Comparison of ENCODE assay signal across 39 cellular contexts in the genomic region with DNA sequence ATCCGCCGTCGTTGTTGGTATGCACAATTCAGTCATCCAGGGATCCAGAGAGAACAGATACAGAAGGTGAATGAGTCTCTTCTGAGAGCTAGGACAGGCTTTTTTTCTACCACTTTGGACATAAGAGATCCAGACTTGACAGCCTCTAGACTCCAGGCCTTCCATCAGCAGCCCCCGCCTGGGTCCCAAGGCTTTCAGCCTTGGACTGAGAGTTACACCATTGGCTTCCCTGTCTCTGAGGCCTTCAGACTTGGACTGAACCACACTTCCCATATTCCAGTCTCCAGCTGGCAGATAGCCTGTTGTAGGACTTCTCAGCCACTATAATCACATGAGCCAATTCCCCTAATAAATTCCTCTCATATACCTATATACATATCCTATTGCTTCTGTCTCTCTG.
"Had no signal": no experiment of that assay in that cellular context is flagged by ENCODE, and none has a peak within 500 bp of the region (broad histone marks: within the 10 kb centered on the region; RNA-seq: fewer than 3 reads in every experiment).

No MANE protein-coding gene starts in this region.

- H3K4me3 Mint-ChIP-seq: activated B cell treated with CpG ODN at 0.5 μM for 24 hours; activated CD4-positive, alpha-beta memory T cell treated with anti-CD3 and anti-CD28 coated beads for 36 hours; activated CD8-positive, alpha-beta T cell treated with anti-CD3 and anti-CD28 coated beads for 36 hours; activated naive CD4-positive, alpha-beta T cell treated with anti-CD3 and anti-CD28 coated beads, Interleukin-2, amount 10 ng/mL, durations not matched to agents 7 days and 5 days; activated naive CD4-positive, alpha-beta T cell treated with anti-CD3 and anti-CD28 coated beads, Interleukin-2, amount 50 U/mL, for 24 hours; activated naive CD8-positive, alpha-beta T cell; activated naive CD8-positive, alpha-beta T cell treated with anti-CD3 and anti-CD28 coated beads, Interleukin-2, amount 10 ng/mL, durations not matched to agents 7 days and 5 days; activated naive CD8-positive, alpha-beta T cell treated with anti-CD3 and anti-CD28 coated beads, Interleukin-2, amount 50 U/mL, for 24 hours; activated T-cell treated with anti-CD3 and anti-CD28 coated beads, Interleukin-2, amount 50 U/mL, for 4 hours; activated T-cell treated with anti-CD3 and anti-CD28 coated beads, Interleukin-2, amount 50 U/mL, for 72 hours; activated T-helper 1 cell treated with anti-CD3 and anti-CD28 coated beads, Interleukin-12 subunit alpha, Interleukin-12 subunit beta, Interleukin-2, Interleukin-4 antibody, amounts not matched to agents 30 ng/mL and 10 ng/mL and 1 ng/mL, durations not matched to agents 14 hours and 24 hours and 36 hours; activated T-helper 17 cell treated with anti-CD3 and anti-CD28 coated beads, Interleukin-2, amount 50 U/mL, for 72 hours; central memory CD8-positive, alpha-beta T cell; T-helper 1 cell treated with Interleukin-12 subunit alpha and Interleukin-12 subunit beta and Interleukin-4 antibody, amounts not matched to agents 30 μg/mL and 1 μg/mL, for 36 hours; T-helper 2 cell treated with Interferon-gamma antibody and Interleukin-4, amounts not matched to agents 5 μg/mL and 100 μg/mL, for 36 hours had no signal

- ATAC-seq: activated CD8-positive, alpha-beta T cell treated with anti-CD3 and anti-CD28 coated beads for 36 hours; activated naive CD8-positive, alpha-beta T cell treated with anti-CD3 and anti-CD28 coated beads, Interleukin-2, amount 50 U/mL, for 24 hours; activated T-cell treated with anti-CD3 and anti-CD28 coated beads, Interleukin-2, amount 50 U/mL, for 4 hours; activated T-cell treated with anti-CD3 and anti-CD28 coated beads, Interleukin-2, amount 50 U/mL, for 72 hours; activated T-helper 17 cell treated with anti-CD3 and anti-CD28 coated beads, Interleukin-2, amount 50 U/mL, for 72 hours; body of pancreas had no signal

- H3K4me1 ChIP-seq: ascending aorta, body of pancreas had no signal

- FAIRE-seq: TTC549 had no signal

- H3K9me3 ChIP-seq: body of pancreas, breast epithelium had no signal

- H3K4me1 Mint-ChIP-seq: activated B cell treated with CpG ODN at 0.5 μM for 24 hours; activated naive CD4-positive, alpha-beta T cell treated with anti-CD3 and anti-CD28 coated beads, Interleukin-2, amount 10 ng/mL, durations not matched to agents 7 days and 5 days; activated naive CD4-positive, alpha-beta T cell treated with anti-CD3 and anti-CD28 coated beads, Interleukin-2, amount 50 U/mL, for 24 hours; activated naive CD8-positive, alpha-beta T cell treated with anti-CD3 and anti-CD28 coated beads, Interleukin-2, amount 10 ng/mL, durations not matched to agents 7 days and 5 days; activated naive CD8-positive, alpha-beta T cell treated with anti-CD3 and anti-CD28 coated beads, Interleukin-2, amount 50 U/mL, for 24 hours; activated T-helper 17 cell treated with anti-CD3 and anti-CD28 coated beads, Interleukin-2, amount 50 U/mL, for 72 hours; central memory CD8-positive, alpha-beta T cell had no signal

- H3K9me3 Mint-ChIP-seq: activated naive CD4-positive, alpha-beta T cell treated with anti-CD3 and anti-CD28 coated beads, Interleukin-2, amount 10 ng/mL, durations not matched to agents 7 days and 5 days; activated T-helper 1 cell treated with anti-CD3 and anti-CD28 coated beads, Interleukin-12 subunit alpha, Interleukin-12 subunit beta, Interleukin-2, Interleukin-4 antibody, amounts not matched to agents 30 ng/mL and 10 ng/mL and 1 ng/mL, durations not matched to agents 14 hours and 24 hours and 36 hours; central memory CD8-positive, alpha-beta T cell; T-helper 1 cell treated with Interleukin-12 subunit alpha and Interleukin-12 subunit beta and Interleukin-4 antibody, amounts not matched to agents 30 μg/mL and 1 μg/mL, for 36 hours; T-helper 2 cell treated with Interferon-gamma antibody and Interleukin-4, amounts not matched to agents 5 μg/mL and 100 μg/mL, for 36 hours had no signal

- H3K36me3 Mint-ChIP-seq: activated naive CD4-positive, alpha-beta T cell treated with anti-CD3 and anti-CD28 coated beads, Interleukin-2, amount 10 ng/mL, durations not matched to agents 7 days and 5 days; activated naive CD8-positive, alpha-beta T cell treated with anti-CD3 and anti-CD28 coated beads, Interleukin-2, amount 10 ng/mL, durations not matched to agents 7 days and 5 days had no signal

- H3K36me3 ChIP-seq: ascending aorta, brain microvascular endothelial cell, breast epithelium had no signal

- H3K27me3 ChIP-seq: ascending aorta, body of pancreas, brain microvascular endothelial cell, breast epithelium had no signal

- H3K27ac ChIP-seq: ascending aorta, body of pancreas, brain microvascular endothelial cell, breast epithelium, VCaP had no signal

- DNase-seq: activated B cell treated with CpG ODN at 0.5 μM for 24 hours; activated CD4-positive, alpha-beta memory T cell treated with anti-CD3 and anti-CD28 coated beads for 36 hours; activated CD4-positive, alpha-beta T cell treated with anti-CD3 and anti-CD28 coated beads for 48 hours; activated CD4-positive, alpha-beta T cell treated with anti-CD3 and anti-CD28 coated beads, Interleukin-2, amount 50 U/mL, for 1 hour; activated CD4-positive, alpha-beta T cell treated with anti-CD3 and anti-CD28 coated beads, Interleukin-2, amount 50 U/mL, for 4 hours; activated CD4-positive, CD25-positive, alpha-beta regulatory T cell treated with anti-CD3 and anti-CD28 coated beads, Interleukin-2, amount 50 U/mL, for 72 hours; activated CD8-positive, alpha-beta memory T cell treated with anti-CD3 and anti-CD28 coated beads, Interleukin-2, amount 50 U/mL, for 4 hours; activated CD8-positive, alpha-beta T cell treated with anti-CD3 and anti-CD28 coated beads for 36 hours; activated effector memory CD4-positive, alpha-beta T cell treated with anti-CD3 and anti-CD28 coated beads, Interleukin-2, amount 50 U/mL, for 16 hours; activated gamma-delta T cell treated with Interleukin-2 at 50 U/mL for 16 hours; activated naive CD4-positive, alpha-beta T cell; activated naive CD4-positive, alpha-beta T cell treated with anti-CD3 and anti-CD28 coated beads, Interleukin-2, amount 10 ng/mL, durations not matched to agents 7 days and 5 days; activated naive CD8-positive, alpha-beta T cell treated with anti-CD3 and anti-CD28 coated beads, Interleukin-2, amount 10 ng/mL, durations not matched to agents 7 days and 5 days; activated naive CD8-positive, alpha-beta T cell treated with anti-CD3 and anti-CD28 coated beads, Interleukin-2, amount 50 U/mL, for 24 hours; activated T-cell treated with anti-CD3 and anti-CD28 coated beads for 4 hours; activated T-cell treated with anti-CD3 and anti-CD28 coated beads, Interleukin-2, amount 50 U/mL, for 1 hour; activated T-cell treated with anti-CD3 and anti-CD28 coated beads, Interleukin-2, amount 50 U/mL, for 4 hours; activated T-cell treated with anti-CD3 and anti-CD28 coated beads, Interleukin-2, amount 50 U/mL, for 72 hours; amygdala; anterior cingulate cortex; body of pancreas; brain microvascular endothelial cell; caudate nucleus; cerebellar nuclear complex; SW 1271; T-helper 1 cell; T-helper 2 cell; T-helper 9 cell had no signal

- H3K4me3 ChIP-seq: ascending aorta, body of pancreas, breast epithelium had no signal

- H3K27ac Mint-ChIP-seq: activated B cell treated with CpG ODN at 0.5 μM for 24 hours; activated CD4-positive, alpha-beta memory T cell treated with anti-CD3 and anti-CD28 coated beads for 36 hours; activated CD8-positive, alpha-beta T cell treated with anti-CD3 and anti-CD28 coated beads for 36 hours; activated naive CD4-positive, alpha-beta T cell treated with anti-CD3 and anti-CD28 coated beads, Interleukin-2, amount 10 ng/mL, durations not matched to agents 7 days and 5 days; activated naive CD4-positive, alpha-beta T cell treated with anti-CD3 and anti-CD28 coated beads, Interleukin-2, amount 50 U/mL, for 24 hours; activated naive CD8-positive, alpha-beta T cell; activated naive CD8-positive, alpha-beta T cell treated with anti-CD3 and anti-CD28 coated beads, Interleukin-2, amount 10 ng/mL, durations not matched to agents 7 days and 5 days; activated naive CD8-positive, alpha-beta T cell treated with anti-CD3 and anti-CD28 coated beads, Interleukin-2, amount 50 U/mL, for 24 hours; activated T-cell treated with anti-CD3 and anti-CD28 coated beads, Interleukin-2, amount 50 U/mL, for 72 hours; activated T-helper 1 cell treated with anti-CD3 and anti-CD28 coated beads, Interleukin-12 subunit alpha, Interleukin-12 subunit beta, Interleukin-2, Interleukin-4 antibody, amounts not matched to agents 30 ng/mL and 10 ng/mL and 1 ng/mL, durations not matched to agents 14 hours and 24 hours and 36 hours; activated T-helper 17 cell treated with anti-CD3 and anti-CD28 coated beads, Interleukin-2, amount 50 U/mL, for 72 hours; T-helper 1 cell treated with Interleukin-12 subunit alpha and Interleukin-12 subunit beta and Interleukin-4 antibody, amounts not matched to agents 30 μg/mL and 1 μg/mL, for 36 hours; T-helper 2 cell treated with Interferon-gamma antibody and Interleukin-4, amounts not matched to agents 5 μg/mL and 100 μg/mL, for 36 hours had no signal
